1 cellular context compared by ENCODE assay signal in genomic region chr7:73994023-73994422, GRCh38.
TF ChIP-seq lines count a peak whose summit lies in the region.

No MANE protein-coding gene starts in this region.

TF ChIP-seq in HepG2, 621 proteins besides CTCF, POLR2A, EP300 and RAD21:
- TF ChIP-seq ZNF629 (CRISPR knock-in tag; conservative IDR thresholded peaks at IDR 0.05) (0 out of 2 replicates have a peak, but pooled peaks have one; percentile 34), ZNF761 (CRISPR knock-in tag; conservative IDR thresholded peaks at IDR 0.05) (no peak), ZSCAN29 (CRISPR knock-in tag; conservative IDR thresholded peaks at IDR 0.05) (no peak), ZBTB1 (CRISPR knock-in tag; IDR thresholded peaks at IDR 0.05; ENCODE audit: borderline replicate concordance) (no peak), SALL2 (CRISPR knock-in tag; IDR thresholded peaks at IDR 0.05) (no peak)
